In genomic region chr9:108347463-108348153, GRCh38 we compare ENCODE assay signal across 19 cellular contexts.
DNase-seq lines count a peak whose midpoint lies in the region; ATAC-seq and TF ChIP-seq lines count a peak whose summit lies in the region.
"Had no signal": no experiment of that assay in that cellular context is flagged by ENCODE, and none has a peak within 500 bp of the region (broad histone marks: within the 10 kb centered on the region; RNA-seq: fewer than 3 reads in every experiment).

No MANE protein-coding gene starts in this region.

- no peaks in the 10 kb centered on the region for H3K36me3 Mint-ChIP-seq in activated T-cell treated with anti-CD3 and anti-CD28 coated beads, Interleukin-2, amount 50 U/mL, for 24 hours (ENCODE audit: low read depth)
- no peaks in the 10 kb centered on the region for H3K36me3 Mint-ChIP-seq in naive thymus-derived CD8-positive, alpha-beta T cell
- H3K36me3 Mint-ChIP-seq: IgD-negative memory B cell had no signal

- H3K9me3 ChIP-seq in ascending aorta (no peaks in the 10 kb centered on the region), psoas muscle (no peaks in the 10 kb centered on the region)
- H3K9me3 ChIP-seq: A549, Caco-2, HAP-1 had no signal

- H3K4me1 Mint-ChIP-seq in activated T-cell treated with anti-CD3 and anti-CD28 coated beads, Interleukin-2, amount 50 U/mL, for 24 hours (ENCODE audit: low read depth) = no peaks in the 10 kb centered on the region
- no peaks in the 10 kb centered on the region for H3K4me1 Mint-ChIP-seq in naive thymus-derived CD8-positive, alpha-beta T cell
- H3K4me1 Mint-ChIP-seq: IgD-negative memory B cell had no signal

- peak overlapping the region; percentile 16 to 26 for H3K27ac ChIP-seq in ascending aorta
- H3K27ac ChIP-seq in psoas muscle = no peak overlapping the region
- H3K27ac ChIP-seq: 22Rv1, A549, C4-2B had no signal

- H3K27me3 ChIP-seq in ascending aorta (no peaks in the 10 kb centered on the region), psoas muscle (ENCODE audit: insufficient read depth in 3 of 3, low read length in 2 of 3) (no peaks in the 10 kb centered on the region)

- intact Hi-C loops in ascending aorta (cut with DNase I) = no loop called here
- intact Hi-C loops in psoas muscle (cut with DNase I) = no loop called here

- DNase-seq in DMS79 treated with DMSO at 0.1 percent for 48 hours (lab: John Stamatoyannopoulos, UW) (peak; percentile 4), DMS79 (lab: John Stamatoyannopoulos, UW) (no peak), EH (ENCODE audit: low read depth) (peak; percentile 6), ascending aorta (ENCODE audit: low spot score in 2 of 2) (no peak), psoas muscle (no peak), foreskin fibroblast (no peak)
- no peak for DNase-seq in activated T-cell treated with anti-CD3 and anti-CD28 coated beads, Interleukin-2, amount 50 U/mL, for 24 hours
- DNase-seq in naive thymus-derived CD8-positive, alpha-beta T cell = no peak
- DNase-seq: AML-193; Caco-2; CD4-positive, alpha-beta T cell; DMS153; DND-41 had no signal

- H3K36me3 ChIP-seq in ascending aorta (no peaks in the 10 kb centered on the region), psoas muscle (ENCODE audit: insufficient read depth in 1 of 2, low read depth in 1 of 2) (no peaks in the 10 kb centered on the region)
- H3K36me3 ChIP-seq: HAP-1 had no signal

- ATAC-seq in psoas muscle = peak; percentile 59 to 88 (median 84)
- no peak for ATAC-seq in naive thymus-derived CD8-positive, alpha-beta T cell
- ATAC-seq: A549, HepG2 had no signal

- peaks cover 3% of the 10 kb centered on the region for H3K9me3 Mint-ChIP-seq in activated T-cell treated with anti-CD3 and anti-CD28 coated beads, Interleukin-2, amount 50 U/mL, for 24 hours
- H3K9me3 Mint-ChIP-seq in naive thymus-derived CD8-positive, alpha-beta T cell = peaks cover 0 to 11% (median 6%) of the 10 kb centered on the region in 9 donors

- H3K27me3 Mint-ChIP-seq in activated T-cell treated with anti-CD3 and anti-CD28 coated beads, Interleukin-2, amount 50 U/mL, for 24 hours = no peaks in the 10 kb centered on the region
- no peaks in the 10 kb centered on the region for H3K27me3 Mint-ChIP-seq in naive thymus-derived CD8-positive, alpha-beta T cell
- H3K27me3 Mint-ChIP-seq: CD4-positive, alpha-beta T cell; IgD-negative memory B cell had no signal

- 68 to 83% (median 78%) methylated on average over 9 of the region's 9 CpGs for WGBS in psoas muscle, 3 donors

- peaks cover 0 to 12% of the 10 kb centered on the region in 2 donors for H3K4me1 ChIP-seq in ascending aorta
- peaks cover 12% of the 10 kb centered on the region for H3K4me1 ChIP-seq in psoas muscle
- H3K4me1 ChIP-seq: A549, Caco-2, HAP-1 had no signal

- H3K4me3 ChIP-seq in ascending aorta = no peak overlapping the region
- H3K4me3 ChIP-seq in psoas muscle = no peak overlapping the region
- H3K4me3 ChIP-seq in foreskin fibroblast (ENCODE audit: low read depth in 1 of 2, low read length in 2 of 2) = no peak overlapping the region
- H3K4me3 ChIP-seq: A549, HAP-1 had no signal

- H3K4me3 Mint-ChIP-seq in activated T-cell treated with anti-CD3 and anti-CD28 coated beads, Interleukin-2, amount 50 U/mL, for 24 hours = no peak overlapping the region
- no peak overlapping the region for H3K4me3 Mint-ChIP-seq in naive thymus-derived CD8-positive, alpha-beta T cell
- H3K4me3 Mint-ChIP-seq: CD4-positive, alpha-beta T cell; IgD-negative memory B cell had no signal

- no peak overlapping the region for H3K27ac Mint-ChIP-seq in activated T-cell treated with anti-CD3 and anti-CD28 coated beads, Interleukin-2, amount 50 U/mL, for 24 hours
- H3K27ac Mint-ChIP-seq in naive thymus-derived CD8-positive, alpha-beta T cell = no peak overlapping the region
- H3K27ac Mint-ChIP-seq: CD4-positive, alpha-beta T cell; IgD-negative memory B cell had no signal

- TF ChIP-seq CTCF in ascending aorta (IDR thresholded peaks at IDR 0.05) (no peak), psoas muscle (IDR thresholded peaks at IDR 0.05) (no peak), foreskin fibroblast (IDR thresholded peaks at IDR 0.05; ENCODE audit: low read depth, low read length) (no peak)

- POLR2A ChIA-PET in naive thymus-derived CD8-positive, alpha-beta T cell (lab: Charles Lee) = no interaction called here

Comparison
In these comparisons a context has a peak if more than half of its experiments do, and no peak if none do; other contexts are left out.
1. DNase-seq: peak in DMS79 treated with DMSO at 0.1 percent for 48 hours (single experiment) and EH (single experiment); none in DMS79 (single experiment), ascending aorta (0 of 2), psoas muscle (0 of 2), foreskin fibroblast (0 of 2), activated T-cell treated with anti-CD3 and anti-CD28 coated beads, Interleukin-2, amount 50 U/mL, for 24 hours (single experiment) and naive thymus-derived CD8-positive, alpha-beta T cell (0 of 10).
2. ATAC-seq: peak in psoas muscle (4 of 4); none in naive thymus-derived CD8-positive, alpha-beta T cell (0 of 2).